1 cellular context compared by ENCODE assay signal in genomic region chr2:62578837-62579640, GRCh38.
TF ChIP-seq lines count a peak whose summit lies in the region.

No MANE protein-coding gene starts in this region.

TF ChIP-seq in A549, 52 proteins besides CTCF, POLR2A, EP300 and RAD21 (continued from another document):
- TF ChIP-seq HMGXB4 (CRISPR knock-in tag; IDR thresholded peaks at IDR 0.05; ENCODE audit: borderline replicate concordance): no peak
- TF ChIP-seq ZNF302 (CRISPR knock-in tag; IDR thresholded peaks at IDR 0.05): no peak
- TF ChIP-seq RFX5 (IDR thresholded peaks at IDR 0.05): 0 out of 2 replicates have a peak, but pooled peaks have one; percentile 27
- TF ChIP-seq RNF2 (IDR thresholded peaks at IDR 0.05; ENCODE audit: borderline replicate concordance, low read depth): no peak
- TF ChIP-seq EHF (CRISPR knock-in tag; IDR thresholded peaks at IDR 0.05): 0 out of 2 replicates have a peak, but pooled peaks have one; percentile 78
- peak; percentile 64 for TF ChIP-seq MAFK (IDR thresholded peaks at IDR 0.05; ENCODE audit: partially characterized antibody)
- no peak for TF ChIP-seq FOSB (CRISPR knock-in tag; IDR thresholded peaks at IDR 0.05)
- TF ChIP-seq ELK1 (IDR thresholded peaks at IDR 0.05; ENCODE audit: low read depth, low read length): no peak
- TF ChIP-seq TP53 (CRISPR knock-in tag; IDR thresholded peaks at IDR 0.05): no peak
- TF ChIP-seq NPAS2 (CRISPR knock-in tag; IDR thresholded peaks at IDR 0.05; ENCODE audit: borderline replicate concordance): no peak
- no peak for TF ChIP-seq CBX8 (IDR thresholded peaks at IDR 0.05)
- TF ChIP-seq CEBPB (IDR thresholded peaks at IDR 0.05): peak; percentile 98 to 99
- TF ChIP-seq REST (IDR thresholded peaks at IDR 0.05): no peak
- peak; percentile 59; the same call in 1 of the 2 replicates for TF ChIP-seq CHD4 (IDR thresholded peaks at IDR 0.05; ENCODE audit: borderline replicate concordance)
TF ChIP-seq in A549: peak in this region for 24.
